Comparison of ENCODE assay signal across 13 cellular contexts in the genomic region with DNA sequence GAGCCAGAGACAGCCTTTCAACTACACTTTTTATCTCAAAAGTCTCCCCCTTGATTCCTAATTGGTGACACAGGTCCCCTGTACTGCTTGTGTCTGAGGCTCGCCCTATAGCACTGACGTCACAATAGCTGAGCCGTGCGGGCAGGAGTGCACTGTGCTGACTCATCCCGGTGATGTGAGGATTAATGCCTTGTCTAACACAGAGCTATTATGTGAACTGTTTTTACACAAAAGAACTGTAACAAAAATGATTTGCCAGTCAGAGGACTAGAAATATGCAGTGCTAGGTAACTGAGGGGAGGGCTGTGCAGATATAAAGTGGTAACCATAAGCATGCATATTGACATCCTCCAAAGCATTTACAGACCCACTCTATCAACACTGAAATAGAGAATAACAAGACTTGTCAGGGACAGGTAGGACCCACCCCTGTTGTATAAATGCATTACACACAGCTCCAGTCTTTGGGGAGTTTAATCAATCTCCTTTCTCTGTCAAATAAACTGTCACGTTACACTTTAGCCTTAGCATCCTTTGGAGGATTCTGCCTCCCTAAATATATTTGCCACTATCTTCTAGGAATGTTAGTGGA.
DNase-seq lines count a peak whose midpoint lies in the region; ATAC-seq and TF ChIP-seq lines count a peak whose summit lies in the region.
"Had no signal": no experiment of that assay in that cellular context is flagged by ENCODE, and none has a peak within 500 bp of the region (broad histone marks: within the 10 kb centered on the region; RNA-seq: fewer than 3 reads in every experiment).

No MANE protein-coding gene starts in this region.

- no peaks in the 10 kb centered on the region for H4K20me1 ChIP-seq in SK-N-SH (ENCODE audit: insufficient read depth)

- DNase-seq in A172 (ENCODE audit: low spot score): peak; percentile 93
- DNase-seq in SK-N-SH: no peak
- DNase-seq in left cardiac atrium: peak; percentile 26
- no peak for DNase-seq in effector memory CD4-positive, alpha-beta T cell
- DNase-seq in stimulated activated CD4-positive, alpha-beta T cell treated with anti-CD3 and anti-CD28 coated beads, Interleukin-4, amount 100 ng/mL, for 24 hours: no peak
- DNase-seq: activated naive CD8-positive, alpha-beta T cell treated with anti-CD3 and anti-CD28 coated beads, Interleukin-2, amount 10 ng/mL, durations not matched to agents 7 days and 5 days; stimulated activated CD4-positive, alpha-beta T cell treated with anti-CD3 and anti-CD28 coated beads, Interleukin-2, amount 100 ng/mL, for 24 hours; T-cell had no signal

- TF ChIP-seq RAD21 in SK-N-SH (IDR thresholded peaks at IDR 0.05; ENCODE audit: low read length): no peak

- intact Hi-C loops in left cardiac atrium (cut with DNase I): no loop called here

- WGBS in SK-N-SH (ENCODE audit: low lambda C conversion rate): 24% methylated on average over 6 of the region's 6 CpGs

- H3K9ac ChIP-seq in SK-N-SH: no peak overlapping the region
- H3K9ac ChIP-seq: BLaER1 had no signal

- TF ChIP-seq CTCF in SK-N-SH (IDR thresholded peaks at IDR 0.05): no peak

- ATAC-seq in HG02610 (IDR thresholded peaks at IDR 0.05; ENCODE audit: unreplicated experiment): peak; percentile 63
- peak in 1 of 2 donors; percentile 77 for ATAC-seq in left cardiac atrium
- no peak for ATAC-seq in HG02623 (IDR thresholded peaks at IDR 0.05; ENCODE audit: unreplicated experiment)
- ATAC-seq in HG02884 (IDR thresholded peaks at IDR 0.05; ENCODE audit: unreplicated experiment): no peak
- ATAC-seq: T-cell had no signal

- H3K79me2 ChIP-seq in SK-N-SH (ENCODE audit: insufficient read depth): no peaks in the 10 kb centered on the region

- no peak overlapping the region for H3K4me2 ChIP-seq in SK-N-SH

- H3K9me2 ChIP-seq in SK-N-SH: no peaks in the 10 kb centered on the region

- TF ChIP-seq EP300 in SK-N-SH (IDR thresholded peaks at IDR 0.05; ENCODE audit: borderline replicate concordance in 1 of 2, low read depth in 1 of 2, low read length in 1 of 2): no peak; a peak in 1 of 4 replicates

- CTCF ChIA-PET in SK-N-SH (lab: Yijun Ruan, JAX): no interaction called here

- no peaks in the 10 kb centered on the region for H3K36me3 ChIP-seq in SK-N-SH (replicated peaks in 1 of 2; ENCODE audit: control insufficient read depth in 1 of 2, insufficient read depth in 2 of 2, low read length in 1 of 2)
- no peaks in the 10 kb centered on the region for H3K36me3 ChIP-seq in effector memory CD4-positive, alpha-beta T cell (ENCODE audit: control insufficient read depth, insufficient read depth, low read length)
- H3K36me3 ChIP-seq: BLaER1 had no signal

- H3K4me3 ChIP-seq in SK-N-SH (ENCODE audit: low read depth in 2 of 2, low read length in 1 of 2): no peak overlapping the region
- H3K4me3 ChIP-seq in effector memory CD4-positive, alpha-beta T cell (ENCODE audit: insufficient read depth, low read depth, low read length, poor library complexity, severe bottlenecking): no peak overlapping the region
- H3K4me3 ChIP-seq: BLaER1 had no signal

- no peaks in the 10 kb centered on the region for H3K27me3 ChIP-seq in SK-N-SH (ENCODE audit: insufficient read depth)
- H3K27me3 ChIP-seq in effector memory CD4-positive, alpha-beta T cell (replicated peaks; ENCODE audit: control insufficient read depth, insufficient read depth, low read length, poor library complexity, severe bottlenecking): no peaks in the 10 kb centered on the region
- H3K27me3 ChIP-seq: BLaER1 had no signal

- POLR2A ChIA-PET in SK-N-SH (lab: Yijun Ruan, JAX): no interaction called here

- peak overlapping the region in 1 of 2 experiments; percentile 55; a peak in 2 of 4 replicates for H3K27ac ChIP-seq in SK-N-SH (ENCODE audit: low read depth in 2 of 2, low read length in 1 of 2)
- no peak overlapping the region for H3K27ac ChIP-seq in effector memory CD4-positive, alpha-beta T cell (ENCODE audit: insufficient read depth, low read length, poor library complexity, severe bottlenecking)
- H3K27ac ChIP-seq: BLaER1, HL-60 had no signal

- H2AFZ ChIP-seq in SK-N-SH (ENCODE audit: low read depth): no peak overlapping the region

- H3K9me3 ChIP-seq in SK-N-SH: no peaks in the 10 kb centered on the region
- H3K9me3 ChIP-seq in effector memory CD4-positive, alpha-beta T cell (ENCODE audit: control insufficient read depth, low read length): no peaks in the 10 kb centered on the region
- H3K9me3 ChIP-seq: BLaER1 had no signal

- peaks cover 0 to 6% of the 10 kb centered on the region in 2 experiments; a peak in 2 of 4 replicates for H3K4me1 ChIP-seq in SK-N-SH (ENCODE audit: control insufficient read depth in 1 of 2, insufficient read depth in 2 of 2, low read depth in 1 of 2, low read length in 1 of 2)
- H3K4me1 ChIP-seq in effector memory CD4-positive, alpha-beta T cell (ENCODE audit: control insufficient read depth, insufficient read depth, low read length, poor library complexity, severe bottlenecking): peaks cover 11% of the 10 kb centered on the region

- H3F3A ChIP-seq in SK-N-SH (replicated peaks; ENCODE audit: insufficient read depth): no peaks in the 10 kb centered on the region

TF ChIP-seq in SK-N-SH, 30 proteins besides CTCF, POLR2A, EP300 and RAD21:
- TF ChIP-seq JUND (IDR thresholded peaks at IDR 0.05) (peak; percentile 60; the same call in 1 of the 2 replicates), RFX5 (IDR thresholded peaks at IDR 0.05; ENCODE audit: low read length) (no peak), GABPA (IDR thresholded peaks at IDR 0.05; ENCODE audit: low read depth) (no peak), SMC3 (IDR thresholded peaks at IDR 0.05; ENCODE audit: low read depth, low read length) (no peak), GATA2 (CRISPR knock-in tag; IDR thresholded peaks at IDR 0.05) (no peak), TCF12 (IDR thresholded peaks at IDR 0.05) (peak; percentile 27; the same call in 1 of the 2 replicates), FOSL2 (IDR thresholded peaks at IDR 0.05; ENCODE audit: borderline replicate concordance, low read depth) (peak; percentile 81), EZH2phosphoT487 (IDR thresholded peaks at IDR 0.05; ENCODE audit: borderline replicate concordance, low read depth) (no peak)
- TF ChIP-seq, protein P1, sequence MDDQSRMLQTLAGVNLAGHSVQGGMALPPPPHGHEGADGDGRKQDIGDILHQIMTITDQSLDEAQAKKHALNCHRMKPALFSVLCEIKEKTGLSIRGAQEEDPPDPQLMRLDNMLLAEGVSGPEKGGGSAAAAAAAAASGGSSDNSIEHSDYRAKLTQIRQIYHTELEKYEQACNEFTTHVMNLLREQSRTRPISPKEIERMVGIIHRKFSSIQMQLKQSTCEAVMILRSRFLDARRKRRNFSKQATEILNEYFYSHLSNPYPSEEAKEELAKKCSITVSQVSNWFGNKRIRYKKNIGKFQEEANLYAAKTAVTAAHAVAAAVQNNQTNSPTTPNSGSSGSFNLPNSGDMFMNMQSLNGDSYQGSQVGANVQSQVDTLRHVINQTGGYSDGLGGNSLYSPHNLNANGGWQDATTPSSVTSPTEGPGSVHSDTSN (IDR thresholded peaks at IDR 0.05): peak; percentile 92
TF ChIP-seq in SK-N-SH: peak in this region for 4.

Comparison
In these comparisons a context has a peak if more than half of its experiments do, and no peak if none do; other contexts are left out.
1. DNase-seq: peak in A172 (single experiment) and left cardiac atrium (single experiment); none in SK-N-SH (single experiment), effector memory CD4-positive, alpha-beta T cell (0 of 3) and stimulated activated CD4-positive, alpha-beta T cell treated with anti-CD3 and anti-CD28 coated beads, Interleukin-4, amount 100 ng/mL, for 24 hours (single experiment).